In the genomic region with DNA sequence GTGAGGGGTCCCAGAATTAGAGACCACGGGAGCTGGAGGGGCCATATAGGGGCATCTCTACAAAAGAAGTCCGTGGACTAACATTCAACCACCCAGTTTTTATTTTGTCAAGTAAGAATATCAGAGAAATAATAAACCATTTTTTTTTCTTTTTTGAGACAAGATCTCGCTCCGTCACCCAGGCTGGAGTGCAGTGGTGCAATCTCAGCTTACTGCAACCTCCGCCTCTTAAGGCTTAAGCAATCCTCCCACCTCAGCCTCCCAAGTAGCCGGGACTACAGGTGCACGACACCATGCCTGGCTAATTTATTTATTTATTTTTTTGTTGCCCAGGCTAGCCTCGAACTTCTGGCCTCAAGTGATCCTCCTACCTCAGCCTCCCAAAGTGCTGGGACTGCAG, we compare ENCODE assay signal across 19 cellular contexts.
DNase-seq lines count a peak whose midpoint lies in the region; ATAC-seq and TF ChIP-seq lines count a peak whose summit lies in the region.
"Had no signal": no experiment of that assay in that cellular context is flagged by ENCODE, and none has a peak within 500 bp of the region (broad histone marks: within the 10 kb centered on the region; RNA-seq: fewer than 3 reads in every experiment).

No MANE protein-coding gene starts in this region.

- peaks cover 12% of the 10 kb centered on the region for H3F3A ChIP-seq in neural progenitor cell (ENCODE audit: low read depth)

- H3K4me2 ChIP-seq in neural progenitor cell: no peak overlapping the region
- H3K4me2 ChIP-seq: BLaER1 had no signal

- POLR2A ChIA-PET in activated CD4-positive, alpha-beta T cell treated with anti-CD3 and anti-CD28 coated beads for 36 hours (lab: Charles Lee): no interaction called here
- POLR2A ChIA-PET in CD4-positive, alpha-beta memory T cell (lab: Charles Lee; ENCODE audit: partially characterized antibody): interaction anchor here (1.5 to 65.0 kb wide), 4 partner anchors 10 to 65 kb away, joined by 4 to 6960 read pairs (median 614); a partner anchor contains a TSS

- no peak overlapping the region for H2AFZ ChIP-seq in neural progenitor cell (replicated peaks)

- H3K4me1 ChIP-seq in CD4-positive, alpha-beta memory T cell (ENCODE audit: insufficient read depth, low read length): peaks cover 39% of the 10 kb centered on the region
- H3K4me1 ChIP-seq in right atrium auricular region (peaks cover 0 to 16% of the 10 kb centered on the region in 2 donors), neural progenitor cell (peaks cover 16% of the 10 kb centered on the region)

- H3K27me3 Mint-ChIP-seq in activated CD4-positive, alpha-beta T cell treated with anti-CD3 and anti-CD28 coated beads for 36 hours: no peaks in the 10 kb centered on the region
- H3K27me3 Mint-ChIP-seq in CD4-positive, alpha-beta memory T cell: no peaks in the 10 kb centered on the region
- H3K27me3 Mint-ChIP-seq in T-helper 17 cell: no peaks in the 10 kb centered on the region
- no peaks in the 10 kb centered on the region for H3K27me3 Mint-ChIP-seq in nephron (ENCODE audit: low read depth)
- no peaks in the 10 kb centered on the region for H3K27me3 Mint-ChIP-seq in neural progenitor cell (ENCODE audit: insufficient read depth, low read depth)

- H3K4me1 Mint-ChIP-seq in activated CD4-positive, alpha-beta T cell treated with anti-CD3 and anti-CD28 coated beads for 36 hours: peaks cover 59% of the 10 kb centered on the region
- peaks cover 28 to 54% (median 41%) of the 10 kb centered on the region in 4 donors for H3K4me1 Mint-ChIP-seq in CD4-positive, alpha-beta memory T cell
- H3K4me1 Mint-ChIP-seq in T-helper 17 cell: peaks cover 22% of the 10 kb centered on the region
- H3K4me1 Mint-ChIP-seq in nephron: peaks cover 24% of the 10 kb centered on the region
- H3K4me1 Mint-ChIP-seq in neural progenitor cell: peaks cover 21% of the 10 kb centered on the region

- no peaks in the 10 kb centered on the region for H3K9me3 Mint-ChIP-seq in activated CD4-positive, alpha-beta T cell treated with anti-CD3 and anti-CD28 coated beads for 36 hours (ENCODE audit: low read depth)
- H3K9me3 Mint-ChIP-seq in CD4-positive, alpha-beta memory T cell: peaks cover 0 to 3% (median 0%) of the 10 kb centered on the region in 8 donors
- H3K9me3 Mint-ChIP-seq in nephron: no peaks in the 10 kb centered on the region
- no peaks in the 10 kb centered on the region for H3K9me3 Mint-ChIP-seq in neural progenitor cell

- no peak overlapping the region for H3K27ac ChIP-seq in CD4-positive, alpha-beta memory T cell (ENCODE audit: low read depth, low read length)
- H3K27ac ChIP-seq in right atrium auricular region (no peak overlapping the region), neural progenitor cell (no peak overlapping the region)
- H3K27ac ChIP-seq: BLaER1 had no signal

- H3K79me2 ChIP-seq in neural progenitor cell (ENCODE audit: low read depth): no peaks in the 10 kb centered on the region

- no peaks in the 10 kb centered on the region for H3K27me3 ChIP-seq in CD4-positive, alpha-beta memory T cell (ENCODE audit: insufficient read depth, low read length)
- H3K27me3 ChIP-seq in right atrium auricular region (no peaks in the 10 kb centered on the region), neural progenitor cell (no peaks in the 10 kb centered on the region)
- H3K27me3 ChIP-seq: BLaER1 had no signal

- H3K9me3 ChIP-seq in CD4-positive, alpha-beta memory T cell (ENCODE audit: control insufficient read depth in 1 of 2, low read length in 2 of 2): no peaks in the 10 kb centered on the region
- H3K9me3 ChIP-seq in T-helper 17 cell (ENCODE audit: control insufficient read depth, low read length, poor library complexity, severe bottlenecking) (no peaks in the 10 kb centered on the region), right atrium auricular region (no peaks in the 10 kb centered on the region), neural progenitor cell (ENCODE audit: low read depth) (no peaks in the 10 kb centered on the region)
- H3K9me3 ChIP-seq: BLaER1 had no signal

- H4K20me1 ChIP-seq in neural progenitor cell (ENCODE audit: low read depth): no peaks in the 10 kb centered on the region
- H4K20me1 ChIP-seq: BLaER1 had no signal

- H3K4me3 Mint-ChIP-seq in activated CD4-positive, alpha-beta T cell treated with anti-CD3 and anti-CD28 coated beads for 36 hours: no peak overlapping the region
- H3K4me3 Mint-ChIP-seq in CD4-positive, alpha-beta memory T cell: peak overlapping the region in 1 of 8 donors; percentile 36
- H3K4me3 Mint-ChIP-seq in T-helper 17 cell (no peak overlapping the region), nephron (no peak overlapping the region), neural progenitor cell (no peak overlapping the region)

- peak overlapping the region; percentile 23 for H3K27ac Mint-ChIP-seq in activated CD4-positive, alpha-beta T cell treated with anti-CD3 and anti-CD28 coated beads for 36 hours
- H3K27ac Mint-ChIP-seq in CD4-positive, alpha-beta memory T cell: peak overlapping the region in 5 of 7 donors; percentile 7 to 72 (median 63)
- H3K27ac Mint-ChIP-seq in T-helper 17 cell (peak overlapping the region; percentile 63), nephron (peak overlapping the region in 2 of 3 experiments; percentile 38 to 70), neural progenitor cell (no peak overlapping the region)

- no peak for ATAC-seq in activated CD4-positive, alpha-beta T cell treated with anti-CD3 and anti-CD28 coated beads for 36 hours
- no peak for ATAC-seq in T-helper 17 cell

- CTCF ChIA-PET in activated CD4-positive, alpha-beta T cell treated with anti-CD3 and anti-CD28 coated beads for 36 hours (lab: Charles Lee): interaction anchor here (0.8 to 1.2 kb wide), 3 partner anchors 11 to 83 kb away, joined by 3 read pairs; no protein-coding TSS in a partner anchor
- CTCF ChIA-PET in CD4-positive, alpha-beta memory T cell (lab: Charles Lee; ENCODE audit: partially characterized antibody): interaction anchor here (1.1 to 18.4 kb wide), 2 partner anchors 16 to 31 kb away, joined by 5 to 361 read pairs; no protein-coding TSS in a partner anchor

- no peaks in the 10 kb centered on the region for H3K36me3 ChIP-seq in CD4-positive, alpha-beta memory T cell (ENCODE audit: insufficient read depth, low read length)
- H3K36me3 ChIP-seq in right atrium auricular region (no peaks in the 10 kb centered on the region), neural progenitor cell (no peaks in the 10 kb centered on the region)
- H3K36me3 ChIP-seq: BLaER1 had no signal

- intact Hi-C loops in activated CD4-positive, alpha-beta T cell treated with anti-CD3 and anti-CD28 coated beads for 36 hours (cut with DNase I, micrococcal nuclease): no loop called here
- intact Hi-C loops in CD4-positive, alpha-beta memory T cell (cut with micrococcal nuclease): no loop called here

- no peak for TF ChIP-seq CTCF in nephron (IDR thresholded peaks at IDR 0.05; ENCODE audit: unreplicated experiment in 3 of 3)
- no peak for TF ChIP-seq CTCF in right atrium auricular region (IDR thresholded peaks at IDR 0.05)
- no peak for TF ChIP-seq CTCF in neural progenitor cell (IDR thresholded peaks at IDR 0.05)

- no peak for DNase-seq in activated CD4-positive, alpha-beta T cell treated with anti-CD3 and anti-CD28 coated beads for 36 hours
- no peak for DNase-seq in activated CD4-positive, alpha-beta T cell treated with anti-CD3 and anti-CD28 coated beads for 4 hours
- no peak for DNase-seq in CD4-positive, alpha-beta memory T cell
- DNase-seq in T-helper 17 cell (no peak), right atrium auricular region (ENCODE audit: low spot score) (no peak), neural progenitor cell (ENCODE audit: low spot score) (no peak), GDM1 (lab: John Stamatoyannopoulos, UW) (no peak)
- DNase-seq: 8988T, Calu3, DMS79, GOT3, KG1, NCI-H1092 treated with DMSO at 0.1 percent for 48 hours, NCI-H1694, NCI-H2107, NCI-H226, NCI-H526 treated with DMSO at 0.1 percent for 48 hours had no signal

- H3K4me3 ChIP-seq in CD4-positive, alpha-beta memory T cell (ENCODE audit: low read length in 2 of 2): no peak overlapping the region
- H3K4me3 ChIP-seq in right atrium auricular region (no peak overlapping the region), neural progenitor cell (no peak overlapping the region)
- H3K4me3 ChIP-seq: BLaER1 had no signal

- H3K36me3 Mint-ChIP-seq in activated CD4-positive, alpha-beta T cell treated with anti-CD3 and anti-CD28 coated beads for 36 hours (ENCODE audit: low read depth): peaks cover 3% of the 10 kb centered on the region
- H3K36me3 Mint-ChIP-seq in CD4-positive, alpha-beta memory T cell: no peaks in the 10 kb centered on the region
- H3K36me3 Mint-ChIP-seq in T-helper 17 cell (ENCODE audit: low read depth): no peaks in the 10 kb centered on the region
- no peaks in the 10 kb centered on the region for H3K36me3 Mint-ChIP-seq in nephron (ENCODE audit: low read depth)
- H3K36me3 Mint-ChIP-seq in neural progenitor cell: no peaks in the 10 kb centered on the region

- H3K9ac ChIP-seq in neural progenitor cell: no peak overlapping the region
- H3K9ac ChIP-seq: BLaER1 had no signal
